ENCODE assay signal across 21 cellular contexts in genomic region chr9:101093620-101094019, GRCh38.
DNase-seq lines count a peak whose midpoint lies in the region; ATAC-seq, FAIRE-seq and TF ChIP-seq lines count a peak whose summit lies in the region.
"Had no signal": no experiment of that assay in that cellular context is flagged by ENCODE, and none has a peak within 500 bp of the region (broad histone marks: within the 10 kb centered on the region; RNA-seq: fewer than 3 reads in every experiment).

No MANE protein-coding gene starts in this region.

- H3K79me2 ChIP-seq in GM23248 (ENCODE audit: insufficient read depth) (no peaks in the 10 kb centered on the region), astrocyte (ENCODE audit: insufficient read depth, low read length) (no peaks in the 10 kb centered on the region)

- no peak overlapping the region for H2AFZ ChIP-seq in GM23248
- H2AFZ ChIP-seq in astrocyte (ENCODE audit: low read depth, low read length) = no peak overlapping the region

- peak; percentile 13 for FAIRE-seq in astrocyte (lab: Jason Lieb, UNC)

- in situ Hi-C loops in GM23248 (cut with MboI) = no loop called here

- H3K4me1 ChIP-seq in GM23248 (ENCODE audit: insufficient read depth) = no peaks in the 10 kb centered on the region
- no peaks in the 10 kb centered on the region for H3K4me1 ChIP-seq in astrocyte (ENCODE audit: insufficient read depth, low read length)
- H3K4me1 ChIP-seq: gastroesophageal sphincter, right lobe of liver, SJCRH30 had no signal

- H3K4me1 Mint-ChIP-seq in astrocyte (ENCODE audit: low read depth, unreplicated experiment) = peaks cover 10% of the 10 kb centered on the region
- H3K4me1 Mint-ChIP-seq: CD8-positive, alpha-beta memory T cell; stimulated activated memory B cell treated with anti-CD40 and anti-IgM and Interleukin-4, amounts not matched to agents 10 μg/mL and 1 μg/mL and 100 μg/mL, for 72 hours had no signal

- H3K9me3 ChIP-seq in GM23248 (ENCODE audit: low read depth) = no peaks in the 10 kb centered on the region
- H3K9me3 ChIP-seq in astrocyte (ENCODE audit: insufficient read depth, low read depth, low read length) = no peaks in the 10 kb centered on the region
- no peaks in the 10 kb centered on the region for H3K9me3 ChIP-seq in WERI-Rb-1 (ENCODE audit: severe bottlenecking)
- H3K9me3 ChIP-seq: gastroesophageal sphincter, right lobe of liver, SJCRH30 had no signal

- peaks cover 4% of the 10 kb centered on the region for H3K9me3 Mint-ChIP-seq in astrocyte (ENCODE audit: unreplicated experiment)
- H3K9me3 Mint-ChIP-seq: T-helper 2 cell treated with Interferon-gamma antibody and Interleukin-4, amounts not matched to agents 5 μg/mL and 100 μg/mL, for 36 hours had no signal

- H3K27ac ChIP-seq in GM23248 (no peak overlapping the region), astrocyte (ENCODE audit: low read depth, low read length) (no peak overlapping the region), WERI-Rb-1 (no peak overlapping the region)
- H3K27ac ChIP-seq: gastroesophageal sphincter, right lobe of liver, SJCRH30 had no signal

- H3K27me3 ChIP-seq in GM23248 (replicated peaks; ENCODE audit: insufficient read depth) (no peaks in the 10 kb centered on the region), astrocyte (ENCODE audit: insufficient read depth, low read length) (no peaks in the 10 kb centered on the region), WERI-Rb-1 (ENCODE audit: insufficient read depth, low read depth, severe bottlenecking) (no peaks in the 10 kb centered on the region)
- H3K27me3 ChIP-seq: right lobe of liver, SJCRH30 had no signal

- no peaks in the 10 kb centered on the region for H4K20me1 ChIP-seq in GM23248 (ENCODE audit: insufficient read depth)
- no peaks in the 10 kb centered on the region for H4K20me1 ChIP-seq in astrocyte (ENCODE audit: insufficient read depth, low read length)

- H3K9ac ChIP-seq in GM23248 (no peak overlapping the region), astrocyte (ENCODE audit: low read length) (no peak overlapping the region)

- peak overlapping the region; percentile 21 for H3K27ac Mint-ChIP-seq in astrocyte (ENCODE audit: unreplicated experiment)
- H3K27ac Mint-ChIP-seq: activated naive CD4-positive, alpha-beta T cell treated with anti-CD3 and anti-CD28 coated beads, Interleukin-2, amount 50 U/mL, for 72 hours; activated T-cell treated with anti-CD3 and anti-CD28 coated beads, Interleukin-2, amount 50 U/mL, for 72 hours; CD8-positive, alpha-beta memory T cell; stimulated activated memory B cell treated with anti-CD40 and anti-IgM and Interleukin-4, amounts not matched to agents 10 μg/mL and 1 μg/mL and 100 μg/mL, for 72 hours; T-helper 2 cell treated with Interferon-gamma antibody and Interleukin-4, amounts not matched to agents 5 μg/mL and 100 μg/mL, for 36 hours had no signal

- no peak for ATAC-seq in GM21528 (IDR thresholded peaks at IDR 0.05; ENCODE audit: low FRiP score, unreplicated experiment)
- ATAC-seq: activated CD4-positive, CD25-positive, alpha-beta regulatory T cell treated with anti-CD3 and anti-CD28 coated beads, Interleukin-2, amount 50 U/mL, for 24 hours; activated naive CD4-positive, alpha-beta T cell treated with anti-CD3 and anti-CD28 coated beads, Interleukin-2, amount 50 U/mL, for 72 hours; activated T-cell treated with anti-CD3 and anti-CD28 coated beads, Interleukin-2, amount 50 U/mL, for 72 hours; gastroesophageal sphincter; stimulated activated memory B cell treated with anti-CD40 and anti-IgM and Interleukin-4, amounts not matched to agents 10 μg/mL and 1 μg/mL and 100 μg/mL, for 72 hours had no signal

- no peaks in the 10 kb centered on the region for H3F3A ChIP-seq in GM23248 (ENCODE audit: insufficient read depth)

- H3K36me3 ChIP-seq in GM23248 (ENCODE audit: low read depth) = no peaks in the 10 kb centered on the region
- H3K36me3 ChIP-seq in astrocyte (ENCODE audit: insufficient read depth, low read length) = no peaks in the 10 kb centered on the region
- H3K36me3 ChIP-seq in WERI-Rb-1 = no peaks in the 10 kb centered on the region
- H3K36me3 ChIP-seq: gastroesophageal sphincter, right lobe of liver, SJCRH30 had no signal

- H3K9me2 ChIP-seq in GM23248 (ENCODE audit: insufficient read depth) = no peaks in the 10 kb centered on the region

- peak; percentile 38 for DNase-seq in GM23248
- DNase-seq in astrocyte (ENCODE audit: low read depth) = peak; percentile 32
- peak; percentile 69 for DNase-seq in glomerular endothelial cell (ENCODE audit: extremely low read depth, low read depth, low spot score)
- DNase-seq in non-pigmented ciliary epithelial cell (ENCODE audit: low read depth) = peak; percentile 14
- DNase-seq in WERI-Rb-1 = no peak
- no peak for DNase-seq in SW 1271 (lab: John Stamatoyannopoulos, UW)
- DNase-seq in OCI-M1 (lab: John Stamatoyannopoulos, UW) = no peak
- DNase-seq: activated T-cell treated with anti-CD3 and anti-CD28 coated beads, Interleukin-2, amount 50 U/mL, for 72 hours; CD8-positive, alpha-beta memory T cell; Karpas-422; NCI-H1105 treated with DMSO at 0.1 percent for 48 hours; NCI-H69; nucleus accumbens; right lobe of liver; SJCRH30 had no signal

- TF ChIP-seq CTCF in astrocyte (IDR thresholded peaks at IDR 0.05; ENCODE audit: insufficient read depth, low read depth, low read length) (no peak), WERI-Rb-1 (IDR thresholded peaks at IDR 0.05; ENCODE audit: low read depth, low read length) (no peak)

- H3K4me3 ChIP-seq in GM23248 = no peak overlapping the region
- H3K4me3 ChIP-seq in astrocyte (ENCODE audit: insufficient read depth, low read depth, low read length) = no peak overlapping the region
- no peak overlapping the region for H3K4me3 ChIP-seq in WERI-Rb-1 (ENCODE audit: low read depth, low read length)
- H3K4me3 ChIP-seq: gastroesophageal sphincter, right lobe of liver, SJCRH30 had no signal

- H3K4me3 Mint-ChIP-seq in astrocyte (ENCODE audit: unreplicated experiment) = no peak overlapping the region
- H3K4me3 Mint-ChIP-seq: activated T-cell treated with anti-CD3 and anti-CD28 coated beads, Interleukin-2, amount 50 U/mL, for 72 hours; CD8-positive, alpha-beta memory T cell; stimulated activated memory B cell treated with anti-CD40 and anti-IgM and Interleukin-4, amounts not matched to agents 10 μg/mL and 1 μg/mL and 100 μg/mL, for 72 hours; T-helper 2 cell treated with Interferon-gamma antibody and Interleukin-4, amounts not matched to agents 5 μg/mL and 100 μg/mL, for 36 hours had no signal

- H3K36me3 Mint-ChIP-seq in astrocyte (ENCODE audit: low read depth, unreplicated experiment) = no peaks in the 10 kb centered on the region
- H3K36me3 Mint-ChIP-seq: activated naive CD4-positive, alpha-beta T cell treated with anti-CD3 and anti-CD28 coated beads, Interleukin-2, amount 50 U/mL, for 72 hours; CD8-positive, alpha-beta memory T cell; stimulated activated memory B cell treated with anti-CD40 and anti-IgM and Interleukin-4, amounts not matched to agents 10 μg/mL and 1 μg/mL and 100 μg/mL, for 72 hours had no signal

- H3K4me2 ChIP-seq in GM23248 (ENCODE audit: unreplicated experiment) = no peak overlapping the region
- no peak overlapping the region for H3K4me2 ChIP-seq in astrocyte (ENCODE audit: low read length)

- H3K27me3 Mint-ChIP-seq in astrocyte (ENCODE audit: low read depth, unreplicated experiment) = peaks cover 4% of the 10 kb centered on the region
- H3K27me3 Mint-ChIP-seq: stimulated activated memory B cell treated with anti-CD40 and anti-IgM and Interleukin-4, amounts not matched to agents 10 μg/mL and 1 μg/mL and 100 μg/mL, for 72 hours had no signal

Comparison
In these comparisons a context has a peak if more than half of its experiments do, and no peak if none do; other contexts are left out.
1. DNase-seq: peak in GM23248 (single experiment), astrocyte (single experiment), glomerular endothelial cell (single experiment) and non-pigmented ciliary epithelial cell (single experiment); none in WERI-Rb-1 (single experiment), SW 1271 (0 of 2) and OCI-M1 (single experiment).